ENCODE assay signal across 20 cellular contexts in genomic region chr2:47641366-47641765, GRCh38.
A peak's percentile ranks its signal among the peaks of the same experiment; 100 is the strongest.
DNase-seq lines count a peak whose midpoint lies in the region; ATAC-seq, FAIRE-seq and TF ChIP-seq lines count a peak whose summit lies in the region.
"Had no signal": no experiment of that assay in that cellular context is flagged by ENCODE, and none has a peak within 500 bp of the region (broad histone marks: within the 10 kb centered on the region; RNA-seq: fewer than 3 reads in every experiment).

No MANE protein-coding gene starts in this region.

- no peak for DNase-seq in A549 (ENCODE audit: low read depth in 1 of 2, low spot score in 1 of 2)
- no peak for DNase-seq in Karpas-422
- DNase-seq in endothelial cell of umbilical vein (ENCODE audit: low read depth, low spot score) = no peak
- DNase-seq in left colon = no peak
- no peak for DNase-seq in activated CD4-positive, alpha-beta T cell treated with anti-CD3 and anti-CD28 coated beads for 36 hours
- no peak for DNase-seq in NCI-H1417 treated with DMSO at 0.1 percent for 48 hours (lab: John Stamatoyannopoulos, UW)
- DNase-seq: Calu3; CD4-positive, alpha-beta memory T cell; DMS 273 treated with DMSO at 0.1 percent for 48 hours; DMS53; GDM1; GOT3 had no signal

- dilution Hi-C loops in endothelial cell of umbilical vein (cut with MboI; ENCODE audit: extremely low pct_ligation_motif_present, low sequenced_read_pairs) = no loop called here

- H3K36me3 Mint-ChIP-seq in activated CD4-positive, alpha-beta T cell treated with anti-CD3 and anti-CD28 coated beads for 36 hours (ENCODE audit: low read depth) = no peaks in the 10 kb centered on the region
- H3K36me3 Mint-ChIP-seq: CD14-positive monocyte; CD4-positive, alpha-beta memory T cell had no signal

- no peaks in the 10 kb centered on the region for H3K27me3 ChIP-seq in Karpas-422 (ENCODE audit: low read length)
- peaks cover 4 to 5% of the 10 kb centered on the region in 2 experiments for H3K27me3 ChIP-seq in endothelial cell of umbilical vein (ENCODE audit: control insufficient read depth in 2 of 2, insufficient read depth in 2 of 2, low read length in 2 of 2)
- H3K27me3 ChIP-seq: BLaER1 had no signal

- TF ChIP-seq CTCF in A549 (IDR thresholded peaks at IDR 0.05) (no peak), endothelial cell of umbilical vein (IDR thresholded peaks at IDR 0.05; ENCODE audit: extremely low read depth in 1 of 2, insufficient read depth in 1 of 2, low read depth in 1 of 2, low read length in 2 of 2) (no peak)

- POLR2A ChIA-PET in A549 (lab: Yijun Ruan, JAX) (no interaction called here), endothelial cell of umbilical vein (lab: Charles Lee) (no interaction called here)
- POLR2A ChIA-PET in activated CD4-positive, alpha-beta T cell treated with anti-CD3 and anti-CD28 coated beads for 36 hours (lab: Charles Lee) = no interaction called here

- H3K4me1 ChIP-seq in A549 (0 out of 3 replicates have a peak, but pooled peaks cover 9% of the 10 kb centered on the region), Karpas-422 (ENCODE audit: low read length) (peaks cover 26% of the 10 kb centered on the region), endothelial cell of umbilical vein (ENCODE audit: control insufficient read depth, extremely low read depth, insufficient read depth, low read length) (no peaks in the 10 kb centered on the region)

- no peak overlapping the region for H3K27ac Mint-ChIP-seq in activated CD4-positive, alpha-beta T cell treated with anti-CD3 and anti-CD28 coated beads for 36 hours
- H3K27ac Mint-ChIP-seq: CD14-positive monocyte; CD4-positive, alpha-beta memory T cell had no signal

- peaks cover 3% of the 10 kb centered on the region; the same call in 1 of the 2 replicates for H3K9me2 ChIP-seq in Karpas-422 (replicated peaks; ENCODE audit: insufficient read depth, low read length)

- H3K27ac ChIP-seq in A549 (no peak overlapping the region), Karpas-422 (ENCODE audit: low read length) (no peak overlapping the region), endothelial cell of umbilical vein (ENCODE audit: insufficient read depth, low read depth, low read length) (no peak overlapping the region)
- H3K27ac ChIP-seq: 22Rv1 had no signal

- no peak overlapping the region for H3K4me3 Mint-ChIP-seq in activated CD4-positive, alpha-beta T cell treated with anti-CD3 and anti-CD28 coated beads for 36 hours
- H3K4me3 Mint-ChIP-seq: CD14-positive monocyte; CD4-positive, alpha-beta memory T cell had no signal

- no peak for TF ChIP-seq EP300 in A549 (IDR thresholded peaks at IDR 0.05)

- intact Hi-C loops in endothelial cell of umbilical vein (cut with micrococcal nuclease) = no loop called here
- intact Hi-C loops in left colon (cut with DNase I, micrococcal nuclease) = no loop called here
- intact Hi-C loops in activated CD4-positive, alpha-beta T cell treated with anti-CD3 and anti-CD28 coated beads for 36 hours (cut with DNase I, micrococcal nuclease) = no loop called here

- H3K4me3 ChIP-seq in A549 = no peak overlapping the region
- no peak overlapping the region for H3K4me3 ChIP-seq in Karpas-422 (ENCODE audit: low read length)
- H3K4me3 ChIP-seq in endothelial cell of umbilical vein (replicated peaks in 1 of 3; ENCODE audit: insufficient read depth in 1 of 3, low read depth in 1 of 3, low read length in 3 of 3) = no peak overlapping the region
- H3K4me3 ChIP-seq: BLaER1 had no signal

- ATAC-seq in A549 (no peak), left colon (peak; percentile 31), GM19463 (IDR thresholded peaks at IDR 0.05; ENCODE audit: unreplicated experiment) (no peak), HG03460 (IDR thresholded peaks at IDR 0.05; ENCODE audit: unreplicated experiment) (no peak)
- no peak for ATAC-seq in activated CD4-positive, alpha-beta T cell treated with anti-CD3 and anti-CD28 coated beads for 36 hours
- ATAC-seq: HCT116 had no signal

- H3K36me3 ChIP-seq in Karpas-422 (ENCODE audit: insufficient read depth, low read length) (no peaks in the 10 kb centered on the region), endothelial cell of umbilical vein (ENCODE audit: control insufficient read depth in 2 of 2, extremely low read depth in 1 of 2, insufficient read depth in 2 of 2, low read length in 2 of 2) (no peaks in the 10 kb centered on the region)
- H3K36me3 ChIP-seq: BLaER1 had no signal

- H3K27me3 Mint-ChIP-seq in activated CD4-positive, alpha-beta T cell treated with anti-CD3 and anti-CD28 coated beads for 36 hours = peaks cover 2% of the 10 kb centered on the region

- H3K9me3 Mint-ChIP-seq in activated CD4-positive, alpha-beta T cell treated with anti-CD3 and anti-CD28 coated beads for 36 hours (ENCODE audit: low read depth) = peaks cover 6% of the 10 kb centered on the region

- CTCF ChIA-PET in A549 (lab: Yijun Ruan, JAX) = interaction anchor here (1.4 kb wide), 1 partner anchor 14 kb away, joined by 3 read pairs; no protein-coding TSS in a partner anchor
- CTCF ChIA-PET in endothelial cell of umbilical vein (lab: Charles Lee) = interaction anchor here (0.7 to 1.4 kb wide), 4 partner anchors 11 to 204 kb away, joined by 3 to 7 read pairs (median 4); no protein-coding TSS in a partner anchor
- CTCF ChIA-PET in activated CD4-positive, alpha-beta T cell treated with anti-CD3 and anti-CD28 coated beads for 36 hours (lab: Charles Lee) = interaction anchor here (0.6 to 1.0 kb wide), 2 partner anchors 126 to 143 kb away, joined by 3 read pairs; no protein-coding TSS in a partner anchor

- no peaks in the 10 kb centered on the region for H3K9me1 ChIP-seq in endothelial cell of umbilical vein (replicated peaks; ENCODE audit: control insufficient read depth, extremely low read depth, insufficient read depth, low read length)

- H3K79me2 ChIP-seq in Karpas-422 (ENCODE audit: low read length) (no peaks in the 10 kb centered on the region), endothelial cell of umbilical vein (ENCODE audit: control insufficient read depth, insufficient read depth, low read length) (no peaks in the 10 kb centered on the region)

- H2AFZ ChIP-seq in Karpas-422 (ENCODE audit: low read length) (no peak overlapping the region), endothelial cell of umbilical vein (ENCODE audit: low read depth, low read length) (no peak overlapping the region)

- FAIRE-seq in A549 (lab: Jason Lieb, UNC) (no peak), endothelial cell of umbilical vein (lab: Jason Lieb, UNC) (no peak)
- FAIRE-seq: GM12892, GM18507 had no signal

- H3K9ac ChIP-seq in Karpas-422 (ENCODE audit: low read length) = no peak overlapping the region
- H3K9ac ChIP-seq in endothelial cell of umbilical vein (replicated peaks; ENCODE audit: extremely low read depth, insufficient read depth, low read length) = no peak overlapping the region
- H3K9ac ChIP-seq: BLaER1 had no signal

- no peaks in the 10 kb centered on the region for H3K4me1 Mint-ChIP-seq in activated CD4-positive, alpha-beta T cell treated with anti-CD3 and anti-CD28 coated beads for 36 hours
- H3K4me1 Mint-ChIP-seq: CD14-positive monocyte; CD4-positive, alpha-beta memory T cell had no signal

- no TSS peak for BruUV-seq in endothelial cell of umbilical vein (replicated peaks; lab: Mats Ljungman, UMichigan)

- TF ChIP-seq POLR2A in A549 (IDR thresholded peaks at IDR 0.05; ENCODE audit: low read length) (no peak), endothelial cell of umbilical vein (IDR thresholded peaks at IDR 0.05; ENCODE audit: low read depth, low read length) (no peak)

- H4K20me1 ChIP-seq in Karpas-422 (ENCODE audit: insufficient read depth, low read depth, low read length) (no peaks in the 10 kb centered on the region), endothelial cell of umbilical vein (replicated peaks; ENCODE audit: control insufficient read depth, extremely low read depth, insufficient read depth, low read length) (no peaks in the 10 kb centered on the region)
- H4K20me1 ChIP-seq: BLaER1 had no signal

- no peak for TF ChIP-seq RAD21 in A549 (conservative IDR thresholded peaks at IDR 0.05 in 1 of 2, IDR thresholded peaks at IDR 0.05 in 1 of 2)

- H3K4me2 ChIP-seq in A549 = no peak overlapping the region
- peak overlapping the region; percentile 6 for H3K4me2 ChIP-seq in Karpas-422 (ENCODE audit: low read depth, low read length, poor library complexity, severe bottlenecking)
- H3K4me2 ChIP-seq in endothelial cell of umbilical vein (ENCODE audit: insufficient read depth, low read length) = no peak overlapping the region
- H3K4me2 ChIP-seq: BLaER1 had no signal

- H3K9me3 ChIP-seq in A549 = peaks cover 5% of the 10 kb centered on the region
- H3K9me3 ChIP-seq in Karpas-422 (ENCODE audit: low read length) = peaks cover 13% of the 10 kb centered on the region
- no peaks in the 10 kb centered on the region for H3K9me3 ChIP-seq in endothelial cell of umbilical vein (replicated peaks; ENCODE audit: control insufficient read depth, insufficient read depth, low read length)

- WGBS in A549 (ENCODE audit: missing lambda C conversion rate) = 17% methylated on average over 2 of the region's 2 CpGs

TF ChIP-seq in A549, 52 proteins besides CTCF, POLR2A, EP300 and RAD21:
- TF ChIP-seq NFE2L2 (conservative IDR thresholded peaks at IDR 0.05; ENCODE audit: low read length) (no peak), FOSL2 (IDR thresholded peaks at IDR 0.05) (no peak), FOSL2 (CRISPR knock-in tag; IDR thresholded peaks at IDR 0.05) (peak; percentile 52)

TF ChIP-seq in endothelial cell of umbilical vein, 7 proteins besides CTCF, POLR2A, EP300 and RAD21:
- TF ChIP-seq JUN (IDR thresholded peaks at IDR 0.05; ENCODE audit: borderline replicate concordance, insufficient read depth, insufficient read length, low read depth) (no peak), FOS (IDR thresholded peaks at IDR 0.05; ENCODE audit: borderline replicate concordance, insufficient read depth, low read length) (peak; percentile 21)
TF ChIP-seq in endothelial cell of umbilical vein: peak in this region for 1.
